18 cellular contexts compared by ENCODE assay signal in the genomic region with DNA sequence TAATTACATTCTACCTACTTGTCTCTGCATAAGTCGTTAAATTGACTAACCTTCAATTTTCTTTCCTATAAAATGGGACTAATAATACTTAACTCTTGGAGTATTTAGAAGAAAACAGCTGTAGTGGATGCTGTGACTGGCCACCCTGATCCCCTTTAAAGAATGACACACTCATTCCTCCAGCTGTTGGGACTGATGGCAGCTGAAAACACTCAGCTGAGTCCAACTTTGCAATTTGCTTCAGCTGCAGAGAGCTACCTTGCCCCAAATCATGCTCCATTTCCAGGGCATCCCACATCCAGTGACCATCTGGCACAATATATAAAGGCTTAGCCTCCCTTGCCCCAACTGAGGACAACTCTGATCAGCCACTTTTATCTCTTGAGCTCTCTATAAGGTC.
A peak's percentile ranks its signal among the peaks of the same experiment; 100 is the strongest.
DNase-seq lines count a peak whose midpoint lies in the region; ATAC-seq and TF ChIP-seq lines count a peak whose summit lies in the region.
"Had no signal": no experiment of that assay in that cellular context is flagged by ENCODE, and none has a peak within 500 bp of the region (broad histone marks: within the 10 kb centered on the region; RNA-seq: fewer than 3 reads in every experiment).

No MANE protein-coding gene starts in this region.

- no peaks in the 10 kb centered on the region for H3K27me3 ChIP-seq in right atrium auricular region
- no peaks in the 10 kb centered on the region for H3K27me3 ChIP-seq in SJCRH30

- peak; percentile 39 for ATAC-seq in left ventricle myocardium superior
- ATAC-seq in GM18909 (IDR thresholded peaks at IDR 0.05; ENCODE audit: poor library complexity, unreplicated experiment), result no peak
- ATAC-seq in HG03108 (IDR thresholded peaks at IDR 0.05; ENCODE audit: unreplicated experiment), result no peak
- ATAC-seq: CD8-positive, alpha-beta T cell; GM12878 had no signal

- no peaks in the 10 kb centered on the region for H3K36me3 ChIP-seq in right atrium auricular region
- no peaks in the 10 kb centered on the region for H3K36me3 ChIP-seq in SJCRH30
- H3K36me3 ChIP-seq: HAP-1 had no signal

- H3K4me3 ChIP-seq in right atrium auricular region (no peak overlapping the region), SJCRH30 (no peak overlapping the region)
- H3K4me3 ChIP-seq: GM12878, HAP-1 had no signal

- H3K9me3 ChIP-seq in right atrium auricular region (no peaks in the 10 kb centered on the region), SJCRH30 (replicated peaks) (no peaks in the 10 kb centered on the region)
- H3K9me3 ChIP-seq: Caco-2, HAP-1 had no signal

- DNase-seq in left ventricle myocardium superior (no peak), right atrium auricular region (ENCODE audit: low spot score) (no peak), SJCRH30 (peak; percentile 55 to 79), myocyte (ENCODE audit: low read depth) (peak; percentile 62), putamen (ENCODE audit: low spot score) (no peak)
- DNase-seq: Caco-2; CD4-positive, CD25-positive, alpha-beta regulatory T cell; CD8-positive, alpha-beta T cell; DMS153; EL; GDM1; GOT3; HFFc6 had no signal

- H3K27ac ChIP-seq in right atrium auricular region (no peak overlapping the region), SJCRH30 (peak overlapping the region; percentile 83)
- H3K27ac ChIP-seq: C4-2B had no signal

- H3K4me1 ChIP-seq in right atrium auricular region, result no peaks in the 10 kb centered on the region
- peaks cover 18% of the 10 kb centered on the region for H3K4me1 ChIP-seq in SJCRH30
- H3K4me1 ChIP-seq: Caco-2 had no signal

- TF ChIP-seq CTCF in right atrium auricular region (IDR thresholded peaks at IDR 0.05), result no peak

- intact Hi-C loops in left ventricle myocardium superior (cut with micrococcal nuclease), result no loop called here

Comparison
In these comparisons a context has a peak if more than half of its experiments do, and no peak if none do; other contexts are left out.
1. DNase-seq: peak in SJCRH30 (2 of 2) and myocyte (single experiment); none in left ventricle myocardium superior (single experiment), right atrium auricular region (single experiment) and putamen (single experiment).